10 cellular contexts compared by ENCODE assay signal in the genomic region with DNA sequence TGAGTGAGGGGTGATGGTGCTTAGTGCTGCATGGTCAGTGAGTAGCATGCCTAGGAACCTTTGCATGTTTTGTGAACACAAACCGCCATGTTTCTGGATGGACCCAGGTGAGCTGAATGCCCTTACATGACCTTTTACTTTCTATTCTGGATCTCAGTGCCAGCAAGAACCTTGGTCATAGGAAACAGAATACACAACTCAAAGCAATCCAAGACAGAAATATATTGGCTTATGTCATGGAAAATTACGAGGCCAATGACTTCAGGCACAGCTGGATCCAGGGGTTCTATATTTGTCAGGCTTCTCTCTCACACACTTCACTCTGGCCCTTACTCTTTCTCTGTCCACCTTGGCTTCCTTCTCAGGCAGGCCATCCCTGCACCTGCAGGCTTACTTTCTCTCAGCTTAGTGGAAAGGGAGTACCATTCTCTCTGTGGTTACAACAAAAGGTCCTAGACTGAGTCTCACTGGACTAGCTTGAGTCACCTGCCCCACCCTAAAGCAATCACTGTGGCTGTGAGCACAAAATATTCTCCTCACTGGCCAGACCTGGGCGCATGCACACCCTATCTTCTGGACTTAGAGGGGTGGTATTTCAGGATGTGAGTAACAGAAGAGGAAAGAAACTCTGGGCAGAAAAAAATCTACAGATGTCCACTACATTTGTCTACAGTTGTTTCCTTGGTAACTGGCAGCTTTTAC. TPM values are rescaled to one million over a fixed set of nuclear protein-coding genes. Genes with fewer than 3 reads are reported as not detected.
A peak's percentile ranks its signal among the peaks of the same experiment; 100 is the strongest.
DNase-seq lines count a peak whose midpoint lies in the region; TF ChIP-seq lines count a peak whose summit lies in the region.
"Had no signal": no experiment of that assay in that cellular context is flagged by ENCODE, and none has a peak within 500 bp of the region (broad histone marks: within the 10 kb centered on the region; RNA-seq: fewer than 3 reads in every experiment).

No MANE protein-coding gene starts in this region.

- CTCF ChIA-PET in activated naive CD4-positive, alpha-beta T cell treated with anti-CD3 and anti-CD28 coated beads for 36 hours (lab: Charles Lee) = interaction anchor here (1.0 to 3.1 kb wide), 3 partner anchors 12 to 107 kb away, joined by 3 to 9 read pairs (median 6); no protein-coding TSS in a partner anchor
- CTCF ChIA-PET in activated CD4-positive, alpha-beta memory T cell treated with anti-CD3 and anti-CD28 coated beads, Interleukin-2, amount 10 ng/mL, durations not matched to agents 7 days and 5 days (lab: Charles Lee) = interaction anchor here (0.5 to 0.8 kb wide), 2 partner anchors 12 to 89 kb away, joined by 3 to 4 read pairs; no protein-coding TSS in a partner anchor

- no peak overlapping the region for H3K4me3 Mint-ChIP-seq in activated naive CD4-positive, alpha-beta T cell treated with anti-CD3 and anti-CD28 coated beads for 36 hours
- no peak overlapping the region for H3K4me3 Mint-ChIP-seq in activated CD4-positive, alpha-beta memory T cell treated with anti-CD3 and anti-CD28 coated beads, Interleukin-2, amount 10 ng/mL, durations not matched to agents 7 days and 5 days
- H3K4me3 Mint-ChIP-seq in type B pancreatic cell = no peak overlapping the region
- H3K4me3 Mint-ChIP-seq: neural progenitor cell had no signal

- TF ChIP-seq CTCF in type B pancreatic cell (conservative IDR thresholded peaks at IDR 0.05) (no peak), GM13977 (IDR thresholded peaks at IDR 0.05; ENCODE audit: extremely low read depth, insufficient read depth, missing control alignments) (no peak)

- peak overlapping the region; percentile 44 for H3K27ac Mint-ChIP-seq in activated naive CD4-positive, alpha-beta T cell treated with anti-CD3 and anti-CD28 coated beads for 36 hours
- H3K27ac Mint-ChIP-seq in activated CD4-positive, alpha-beta memory T cell treated with anti-CD3 and anti-CD28 coated beads, Interleukin-2, amount 10 ng/mL, durations not matched to agents 7 days and 5 days = peak overlapping the region; percentile 7
- peak overlapping the region; percentile 60 for H3K27ac Mint-ChIP-seq in type B pancreatic cell
- H3K27ac Mint-ChIP-seq: neural progenitor cell had no signal

- no peaks in the 10 kb centered on the region for H3K9me3 Mint-ChIP-seq in activated naive CD4-positive, alpha-beta T cell treated with anti-CD3 and anti-CD28 coated beads for 36 hours
- H3K9me3 Mint-ChIP-seq in activated CD4-positive, alpha-beta memory T cell treated with anti-CD3 and anti-CD28 coated beads, Interleukin-2, amount 10 ng/mL, durations not matched to agents 7 days and 5 days = no peaks in the 10 kb centered on the region
- no peaks in the 10 kb centered on the region for H3K9me3 Mint-ChIP-seq in type B pancreatic cell
- H3K9me3 Mint-ChIP-seq: neural progenitor cell had no signal

- POLR2A ChIA-PET in activated CD4-positive, alpha-beta memory T cell treated with anti-CD3 and anti-CD28 coated beads, Interleukin-2, amount 10 ng/mL, durations not matched to agents 7 days and 5 days (lab: Charles Lee) = interaction anchor here (1.0 to 1.2 kb wide), 2 partner anchors 10 to 13 kb away, joined by 4 read pairs; no protein-coding TSS in a partner anchor

- DNase-seq in activated naive CD4-positive, alpha-beta T cell treated with anti-CD3 and anti-CD28 coated beads for 36 hours = no peak
- DNase-seq in activated naive CD4-positive, alpha-beta T cell (lab: John Stamatoyannopoulos, UW) = no peak
- no peak for DNase-seq in activated CD4-positive, alpha-beta memory T cell treated with anti-CD3 and anti-CD28 coated beads, Interleukin-2, amount 10 ng/mL, durations not matched to agents 7 days and 5 days
- DNase-seq in glomerular endothelial cell (ENCODE audit: extremely low read depth, low read depth, low spot score) = peak; percentile 22
- no peak for DNase-seq in type B pancreatic cell (ENCODE audit: extremely low spot score, unreplicated experiment)
- DNase-seq in RKO (ENCODE audit: low spot score) = no peak
- DNase-seq in GM13977 (ENCODE audit: low spot score) = no peak
- no peak for DNase-seq in SHP77 (lab: John Stamatoyannopoulos, UW)
- DNase-seq: SHP77 treated with DMSO at 0.1 percent for 48 hours had no signal

- in situ Hi-C loops in GM13977 (cut with MboI; ENCODE audit: low pct_unique_long_range_greater_than_20kb, low sequenced_read_pairs, unreplicated experiment) = no loop called here

- H3K4me1 Mint-ChIP-seq in activated naive CD4-positive, alpha-beta T cell treated with anti-CD3 and anti-CD28 coated beads for 36 hours (ENCODE audit: low read depth) = peaks cover 12% of the 10 kb centered on the region
- H3K4me1 Mint-ChIP-seq in activated CD4-positive, alpha-beta memory T cell treated with anti-CD3 and anti-CD28 coated beads, Interleukin-2, amount 10 ng/mL, durations not matched to agents 7 days and 5 days = peaks cover 28% of the 10 kb centered on the region
- H3K4me1 Mint-ChIP-seq in type B pancreatic cell (ENCODE audit: unreplicated experiment) = peaks cover 13% of the 10 kb centered on the region

- no peaks in the 10 kb centered on the region for H3K27me3 Mint-ChIP-seq in activated naive CD4-positive, alpha-beta T cell treated with anti-CD3 and anti-CD28 coated beads for 36 hours (ENCODE audit: low read depth)
- H3K27me3 Mint-ChIP-seq in activated CD4-positive, alpha-beta memory T cell treated with anti-CD3 and anti-CD28 coated beads, Interleukin-2, amount 10 ng/mL, durations not matched to agents 7 days and 5 days = no peaks in the 10 kb centered on the region
- peaks cover 6% of the 10 kb centered on the region for H3K27me3 Mint-ChIP-seq in type B pancreatic cell

- H3K36me3 Mint-ChIP-seq in activated naive CD4-positive, alpha-beta T cell treated with anti-CD3 and anti-CD28 coated beads for 36 hours (ENCODE audit: low read depth) = peaks cover 16% of the 10 kb centered on the region
- H3K36me3 Mint-ChIP-seq in activated CD4-positive, alpha-beta memory T cell treated with anti-CD3 and anti-CD28 coated beads, Interleukin-2, amount 10 ng/mL, durations not matched to agents 7 days and 5 days (ENCODE audit: low read depth) = peaks cover 71% of the 10 kb centered on the region
- H3K36me3 Mint-ChIP-seq in type B pancreatic cell = no peaks in the 10 kb centered on the region
- H3K36me3 Mint-ChIP-seq: neural progenitor cell had no signal

- intact Hi-C loops in activated naive CD4-positive, alpha-beta T cell treated with anti-CD3 and anti-CD28 coated beads for 36 hours (cut with micrococcal nuclease) = no loop called here

RNA-seq across cellular contexts. Expression of a gene that starts 20.4 kb away (rescaled TPM):
- 1 to 10 TPM; 5.1 TPM for total RNA-seq in activated naive CD4-positive, alpha-beta T cell treated with anti-CD3 and anti-CD28 coated beads for 36 hours
- total RNA-seq in activated CD4-positive, alpha-beta memory T cell treated with anti-CD3 and anti-CD28 coated beads, Interleukin-2, amount 10 ng/mL, durations not matched to agents 7 days and 5 days = 1 to 10 TPM; 4.6 to 4.8 TPM
- total RNA-seq in glomerular endothelial cell (78.4 and 81.0 TPM in 2 replicates), type B pancreatic cell (ENCODE audit: low replicate concordance) (28.8 and 32.0 TPM in 2 replicates)

Comparison
In these comparisons a context has a peak if more than half of its experiments do, and no peak if none do; other contexts are left out.
1. H3K27ac Mint-ChIP-seq: peak in every context shown above with its lines; median percentile 60 in type B pancreatic cell; 44 in activated naive CD4-positive, alpha-beta T cell treated with anti-CD3 and anti-CD28 coated beads for 36 hours; 7 in activated CD4-positive, alpha-beta memory T cell treated with anti-CD3 and anti-CD28 coated beads, Interleukin-2, amount 10 ng/mL, durations not matched to agents 7 days and 5 days.